In the genomic region with DNA sequence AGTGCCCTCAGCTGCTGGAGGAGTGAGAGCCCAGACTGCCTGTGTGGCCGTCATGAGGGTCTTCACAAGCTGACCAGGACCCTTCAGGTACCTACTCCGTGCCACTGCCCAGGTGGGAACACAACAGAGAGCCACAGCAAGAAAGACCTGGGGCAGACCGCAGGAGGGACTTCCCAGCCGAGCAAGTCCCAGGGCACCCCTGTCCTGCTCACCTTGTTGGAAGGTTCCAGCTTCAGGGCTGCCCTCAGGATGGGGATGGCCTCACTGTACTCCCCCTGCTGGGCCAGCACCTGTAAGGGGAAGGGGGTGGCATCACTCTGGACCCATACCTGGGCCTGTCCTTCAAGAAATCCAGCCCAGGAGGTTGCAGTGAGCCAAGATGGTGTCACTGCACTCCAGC, we compare ENCODE assay signal across 2 cellular contexts.
TF ChIP-seq lines count a peak whose summit lies in the region.

No MANE protein-coding gene starts in this region.

TF ChIP-seq in HEK293, 187 proteins besides CTCF, POLR2A, EP300 and RAD21:
- TF ChIP-seq ZNF514 (tag by site-specific recombination; IDR thresholded peaks at IDR 0.05) (no peak), OSR2 (tag by site-specific recombination; IDR thresholded peaks at IDR 0.05) (no peak), PRDM10 (tag by site-specific recombination; IDR thresholded peaks at IDR 0.05) (peak; percentile 64)

TF ChIP-seq in K562, 482 proteins besides CTCF, POLR2A, EP300 and RAD21:
- TF ChIP-seq RBM25 (IDR thresholded peaks at IDR 0.05; ENCODE audit: low read depth, low read length, severe bottlenecking) (peak; percentile 22), KDM1A (IDR thresholded peaks at IDR 0.05) (0 out of 4 replicates have a peak, but pooled peaks of 1 of the 2 experiments have one; percentile 23), MYC (IDR thresholded peaks at IDR 0.05; ENCODE audit: low read depth, low read length) (no peak), MYC (CRISPR knock-in tag; IDR thresholded peaks at IDR 0.05; ENCODE audit: borderline replicate concordance, low read depth) (no peak), RBFOX2 (IDR thresholded peaks at IDR 0.05; ENCODE audit: low read depth, low read length) (peak; percentile 2), NCOA4 (IDR thresholded peaks at IDR 0.05; ENCODE audit: partially characterized antibody) (no peak), BCOR (IDR thresholded peaks at IDR 0.05) (peak; percentile 76), EWSR1 (IDR thresholded peaks at IDR 0.05; ENCODE audit: borderline replicate concordance, low read depth, partially characterized antibody) (no peak)
- TF ChIP-seq, protein P1, sequence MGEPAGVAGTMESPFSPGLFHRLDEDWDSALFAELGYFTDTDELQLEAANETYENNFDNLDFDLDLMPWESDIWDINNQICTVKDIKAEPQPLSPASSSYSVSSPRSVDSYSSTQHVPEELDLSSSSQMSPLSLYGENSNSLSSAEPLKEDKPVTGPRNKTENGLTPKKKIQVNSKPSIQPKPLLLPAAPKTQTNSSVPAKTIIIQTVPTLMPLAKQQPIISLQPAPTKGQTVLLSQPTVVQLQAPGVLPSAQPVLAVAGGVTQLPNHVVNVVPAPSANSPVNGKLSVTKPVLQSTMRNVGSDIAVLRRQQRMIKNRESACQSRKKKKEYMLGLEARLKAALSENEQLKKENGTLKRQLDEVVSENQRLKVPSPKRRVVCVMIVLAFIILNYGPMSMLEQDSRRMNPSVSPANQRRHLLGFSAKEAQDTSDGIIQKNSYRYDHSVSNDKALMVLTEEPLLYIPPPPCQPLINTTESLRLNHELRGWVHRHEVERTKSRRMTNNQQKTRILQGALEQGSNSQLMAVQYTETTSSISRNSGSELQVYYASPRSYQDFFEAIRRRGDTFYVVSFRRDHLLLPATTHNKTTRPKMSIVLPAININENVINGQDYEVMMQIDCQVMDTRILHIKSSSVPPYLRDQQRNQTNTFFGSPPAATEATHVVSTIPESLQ (CRISPR knock-in tag; IDR thresholded peaks at IDR 0.05) = no peak
